In the genomic region with DNA sequence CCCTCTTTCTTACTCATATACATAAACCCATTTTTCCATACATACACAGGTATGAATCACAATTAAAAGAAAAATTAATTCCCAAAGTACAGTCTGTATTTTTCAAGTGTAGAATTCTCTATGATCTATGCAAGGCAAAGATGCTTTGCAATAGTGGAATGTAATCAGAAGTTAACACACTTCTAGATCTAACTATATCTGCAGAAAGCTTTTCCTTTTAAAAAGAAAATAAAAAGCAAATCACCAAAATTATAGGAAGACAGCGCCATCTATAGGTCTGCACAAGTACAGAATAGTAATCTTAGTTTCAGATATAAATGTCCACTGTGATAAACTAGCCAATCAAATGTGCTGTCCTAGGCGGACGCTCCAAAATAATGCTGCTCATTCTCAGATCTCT, we compare ENCODE assay signal across 8 cellular contexts. TPM values are rescaled to one million over a fixed set of nuclear protein-coding genes. Genes with fewer than 3 reads are reported as not detected.
DNase-seq lines count a peak whose midpoint lies in the region; ATAC-seq, FAIRE-seq and TF ChIP-seq lines count a peak whose summit lies in the region.

No MANE protein-coding gene starts in this region.

- H3K79me2 ChIP-seq in KMS-11 (ENCODE audit: insufficient read depth, low read depth) (no peaks in the 10 kb centered on the region), OCI-LY7 (ENCODE audit: insufficient read depth, low read depth, low read length) (no peaks in the 10 kb centered on the region), endothelial cell of umbilical vein (ENCODE audit: control insufficient read depth, insufficient read depth, low read length) (no peaks in the 10 kb centered on the region)

- no peak for ATAC-seq in HG02884 (IDR thresholded peaks at IDR 0.05; ENCODE audit: unreplicated experiment)

- H3K27me3 ChIP-seq in KMS-11 (ENCODE audit: insufficient read depth, low read depth) (no peaks in the 10 kb centered on the region), endothelial cell of umbilical vein (ENCODE audit: control insufficient read depth in 2 of 2, insufficient read depth in 2 of 2, low read length in 2 of 2) (peaks cover 0 to 2% of the 10 kb centered on the region in 2 experiments)

- peak; percentile 91 for FAIRE-seq in endothelial cell of umbilical vein (lab: Jason Lieb, UNC)

- H3K9me1 ChIP-seq in endothelial cell of umbilical vein (replicated peaks; ENCODE audit: control insufficient read depth, extremely low read depth, insufficient read depth, low read length): no peaks in the 10 kb centered on the region

- no peaks in the 10 kb centered on the region for H3K4me1 ChIP-seq in KMS-11 (ENCODE audit: low read depth, poor library complexity, severe bottlenecking)
- no peaks in the 10 kb centered on the region for H3K4me1 ChIP-seq in OCI-LY7 (ENCODE audit: insufficient read depth, low read length, poor library complexity, severe bottlenecking)
- no peaks in the 10 kb centered on the region for H3K4me1 ChIP-seq in endothelial cell of umbilical vein (ENCODE audit: control insufficient read depth, extremely low read depth, insufficient read depth, low read length)

- POLR2A ChIA-PET in OCI-LY7 (lab: Charles Lee) (interaction anchor here (0.6 kb wide), 2 partner anchors 18 to 55 kb away, joined by 3 to 4 read pairs; no protein-coding TSS in a partner anchor), endothelial cell of umbilical vein (lab: Charles Lee) (no interaction called here)

- no peaks in the 10 kb centered on the region for H3K36me3 ChIP-seq in KMS-11 (ENCODE audit: insufficient read depth)
- H3K36me3 ChIP-seq in OCI-LY7 (ENCODE audit: insufficient read depth, low read length): no peaks in the 10 kb centered on the region
- no peaks in the 10 kb centered on the region for H3K36me3 ChIP-seq in endothelial cell of umbilical vein (ENCODE audit: control insufficient read depth in 2 of 2, extremely low read depth in 1 of 2, insufficient read depth in 2 of 2, low read length in 2 of 2)

- CTCF ChIA-PET in OCI-LY7 (lab: Charles Lee; ENCODE audit: unreplicated experiment) (no interaction called here), endothelial cell of umbilical vein (lab: Charles Lee) (interaction anchor here (0.7 to 4.3 kb wide), 65 partner anchors 8 to 1271 kb away, joined by 3 to 149 read pairs (median 5); partner anchors contain the start of genes FOXA1, MIPOL1 and SLC25A21)

- H3K9ac ChIP-seq in KMS-11 (no peak overlapping the region), endothelial cell of umbilical vein (replicated peaks; ENCODE audit: extremely low read depth, insufficient read depth, low read length) (no peak overlapping the region)

- H3K9me2 ChIP-seq in OCI-LY7 (ENCODE audit: insufficient read depth, low read length): no peaks in the 10 kb centered on the region

- H3K4me2 ChIP-seq in KMS-11 (no peak overlapping the region), OCI-LY7 (ENCODE audit: low read length) (no peak overlapping the region), endothelial cell of umbilical vein (ENCODE audit: insufficient read depth, low read length) (no peak overlapping the region)

- dilution Hi-C loops in endothelial cell of umbilical vein (cut with MboI; ENCODE audit: extremely low pct_ligation_motif_present, low sequenced_read_pairs): loop anchor here (10.0 kb wide), 1 partner anchor 506 kb away; no protein-coding TSS in a partner anchor

- H3K9me3 ChIP-seq in OCI-LY7 (ENCODE audit: low read length) (no peaks in the 10 kb centered on the region), endothelial cell of umbilical vein (replicated peaks; ENCODE audit: control insufficient read depth, insufficient read depth, low read length) (no peaks in the 10 kb centered on the region)

- BruUV-seq in OCI-LY7 (replicated peaks; lab: Mats Ljungman, UMichigan): no TSS peak
- no TSS peak for BruUV-seq in endothelial cell of umbilical vein (replicated peaks; lab: Mats Ljungman, UMichigan)

- H3K4me3 ChIP-seq in KMS-11 (IDR thresholded peaks at IDR 0.05; ENCODE audit: insufficient read depth, low read depth, low read length) (no peak overlapping the region), OCI-LY7 (ENCODE audit: low read depth, low read length, poor library complexity, severe bottlenecking) (no peak overlapping the region), endothelial cell of umbilical vein (replicated peaks in 1 of 3; ENCODE audit: insufficient read depth in 1 of 3, low read depth in 1 of 3, low read length in 3 of 3) (no peak overlapping the region)

- no peak overlapping the region for H2AFZ ChIP-seq in KMS-11 (ENCODE audit: low read depth)
- H2AFZ ChIP-seq in OCI-LY7 (ENCODE audit: low read length): no peak overlapping the region
- no peak overlapping the region for H2AFZ ChIP-seq in endothelial cell of umbilical vein (ENCODE audit: low read depth, low read length)

- no peaks in the 10 kb centered on the region for H4K20me1 ChIP-seq in KMS-11 (ENCODE audit: insufficient read depth)
- H4K20me1 ChIP-seq in OCI-LY7 (ENCODE audit: insufficient read depth, low read length): no peaks in the 10 kb centered on the region
- no peaks in the 10 kb centered on the region for H4K20me1 ChIP-seq in endothelial cell of umbilical vein (replicated peaks; ENCODE audit: control insufficient read depth, extremely low read depth, insufficient read depth, low read length)

- no peak for TF ChIP-seq POLR2A in endothelial cell of umbilical vein (IDR thresholded peaks at IDR 0.05; ENCODE audit: low read depth, low read length)

- H3K27ac ChIP-seq in KMS-11 (no peak overlapping the region), OCI-LY7 (ENCODE audit: low read depth, low read length, poor library complexity, severe bottlenecking) (no peak overlapping the region), endothelial cell of umbilical vein (ENCODE audit: insufficient read depth, low read depth, low read length) (no peak overlapping the region)

- DNase-seq in DMS53 treated with DMSO at 0.1 percent for 48 hours (lab: John Stamatoyannopoulos, UW; ENCODE audit: unreplicated experiment) (peak; percentile 32), OCI-LY7 (ENCODE audit: low spot score) (peak; percentile 40), endothelial cell of umbilical vein (ENCODE audit: low read depth, low spot score) (peak; percentile 58), putamen (ENCODE audit: low spot score) (peak; percentile 9), iPS-NIHi7 (ENCODE audit: extremely low spot score) (no peak)
- DNase-seq in activated CD4-positive, alpha-beta T cell treated with anti-CD3 and anti-CD28 coated beads, Interleukin-2, amount 50 U/mL, for 4 hours: no peak

- intact Hi-C loops in OCI-LY7 (cut with micrococcal nuclease; ENCODE audit: unreplicated experiment) (no loop called here), endothelial cell of umbilical vein (cut with micrococcal nuclease) (loop anchor here (1.0 to 5.0 kb wide), 5 partner anchors 48 to 597 kb away; no protein-coding TSS in a partner anchor)

- TF ChIP-seq CTCF in KMS-11 (conservative IDR thresholded peaks at IDR 0.05; ENCODE audit: low read depth, low read length) (peak; percentile 71), OCI-LY7 (conservative IDR thresholded peaks at IDR 0.05; ENCODE audit: low read length) (peak; percentile 86), endothelial cell of umbilical vein (IDR thresholded peaks at IDR 0.05; ENCODE audit: extremely low read depth in 1 of 2, insufficient read depth in 1 of 2, low read depth in 1 of 2, low read length in 2 of 2) (peak; percentile 55 to 59)

TF ChIP-seq in endothelial cell of umbilical vein, 7 proteins besides CTCF, POLR2A, EP300 and RAD21:
- no peak for TF ChIP-seq MAX (IDR thresholded peaks at IDR 0.05; ENCODE audit: insufficient read depth, insufficient read length)
- no peak for TF ChIP-seq FOS (IDR thresholded peaks at IDR 0.05; ENCODE audit: borderline replicate concordance, insufficient read depth, low read length)
- no peak for TF ChIP-seq EZH2 (IDR thresholded peaks at IDR 0.05; ENCODE audit: borderline replicate concordance, low read depth, low read length, severe bottlenecking)
- no peak for TF ChIP-seq POLR2AphosphoS5 (IDR thresholded peaks at IDR 0.05; ENCODE audit: insufficient read depth, low read depth, low read length)
- TF ChIP-seq GATA2 (IDR thresholded peaks at IDR 0.05; ENCODE audit: insufficient read depth, insufficient read length, low read depth, low read length): no peak
- no peak for TF ChIP-seq MYC (IDR thresholded peaks at IDR 0.05; ENCODE audit: low read depth, low read length)
- no peak for TF ChIP-seq JUN (IDR thresholded peaks at IDR 0.05; ENCODE audit: borderline replicate concordance, insufficient read depth, insufficient read length, low read depth)

RNA-seq across cellular contexts. Expression of gene SLC25A21, which starts 22.0 kb away (rescaled TPM):
- total RNA-seq in OCI-LY7 (2014; rRNA removed; shearing (Covaris generic)): not detected in 2 replicates
- total RNA-seq in OCI-LY7 (2022) (not detected in 2 replicates), endothelial cell of umbilical vein (0.92 and 1.4 TPM in 2 replicates)
- 0.98 and 4.0 TPM in 2 replicates for polyA plus RNA-seq in endothelial cell of umbilical vein
- polyA plus RNA-seq in endothelial cell of umbilical vein (2011; cell fraction: cytosol; rRNA removed): 0.99 and 2.7 TPM in 2 replicates
- 1.0 and 1.2 TPM in 2 replicates for polyA plus RNA-seq in endothelial cell of umbilical vein (2011; cell fraction: nucleus; rRNA removed)
- polyA plus RNA-seq in endothelial cell of umbilical vein (2012): 1.4 and 2.1 TPM in 2 replicates
- 3.4 and 3.5 TPM in 2 replicates for polyA minus RNA-seq in endothelial cell of umbilical vein
- polyA minus RNA-seq in endothelial cell of umbilical vein (2011; cell fraction: cytosol; rRNA and poly(A)+ RNA removed): 0.72 TPM
- polyA minus RNA-seq in endothelial cell of umbilical vein (2011; cell fraction: nucleus; rRNA and poly(A)+ RNA removed): 7.4 and 7.6 TPM in 2 replicates

RNA-seq across cellular contexts. Expression of gene MIPOL1, which starts 47.3 kb away (rescaled TPM):
- total RNA-seq in OCI-LY7 (2014; rRNA removed; shearing (Covaris generic)): not detected in 2 replicates
- total RNA-seq in OCI-LY7 (2022): not detected in 2 replicates
- total RNA-seq in endothelial cell of umbilical vein: 31.3 and 33.5 TPM in 2 replicates
- 2.0 and 3.4 TPM in 2 replicates for polyA plus RNA-seq in endothelial cell of umbilical vein
- polyA plus RNA-seq in endothelial cell of umbilical vein (2011; cell fraction: cytosol; rRNA removed): 6.5 and 6.9 TPM in 2 replicates
- 26.1 and 34.7 TPM in 2 replicates for polyA plus RNA-seq in endothelial cell of umbilical vein (2011; cell fraction: nucleus; rRNA removed)
- 19.9 and 25.8 TPM in 2 replicates for polyA plus RNA-seq in endothelial cell of umbilical vein (2012)
- polyA minus RNA-seq in endothelial cell of umbilical vein: 37.9 and 38.1 TPM in 2 replicates
- polyA minus RNA-seq in endothelial cell of umbilical vein (2011; cell fraction: cytosol; rRNA and poly(A)+ RNA removed): 8.4 TPM
- 192 and 233 TPM in 2 replicates for polyA minus RNA-seq in endothelial cell of umbilical vein (2011; cell fraction: nucleus; rRNA and poly(A)+ RNA removed)

Comparison
In these comparisons a context has a peak if more than half of its experiments do, and no peak if none do; other contexts are left out.
1. DNase-seq: peak in DMS53 treated with DMSO at 0.1 percent for 48 hours (single experiment), OCI-LY7 (single experiment), endothelial cell of umbilical vein (single experiment) and putamen (single experiment); none in activated CD4-positive, alpha-beta T cell treated with anti-CD3 and anti-CD28 coated beads, Interleukin-2, amount 50 U/mL, for 4 hours (0 of 2) and iPS-NIHi7 (single experiment).
2. RNA of gene MIPOL1, which starts 47.3 kb away (total RNA-seq): 31.3 to 33.5 TPM in endothelial cell of umbilical vein; not detected in OCI-LY7; every median in the first group is over 10 times any median in the second.
3. Peak in every context shown above with its lines, with median percentiles within 50 percentile points of each other: CTCF ChIP-seq.